Comparison of ENCODE assay signal across 16 cellular contexts in genomic region chr17:29698019-29698777, GRCh38.
DNase-seq lines count a peak whose midpoint lies in the region; ATAC-seq and TF ChIP-seq lines count a peak whose summit lies in the region.
"Had no signal": no experiment of that assay in that cellular context is flagged by ENCODE, and none has a peak within 500 bp of the region (broad histone marks: within the 10 kb centered on the region; RNA-seq: fewer than 3 reads in every experiment).

No MANE protein-coding gene starts in this region.

- H4K5ac ChIP-seq in H9 (ENCODE audit: insufficient read length, low read depth, low read length), result no peak overlapping the region

- ATAC-seq in naive B cell (ENCODE audit: low read depth in 2 of 2) (no peak), GM21576 (IDR thresholded peaks at IDR 0.05; ENCODE audit: unreplicated experiment) (no peak)
- ATAC-seq: esophagus mucosa, T-helper 17 cell had no signal

- POLR2A ChIA-PET in MCF 10A (lab: Yijun Ruan, JAX), result interaction anchor here (0.5 to 2.7 kb wide), 2 partner anchors 10 to 279 kb away, joined by 3 to 12 read pairs; no protein-coding TSS in a partner anchor

- no peak overlapping the region for H2AFZ ChIP-seq in H9 (ENCODE audit: low read length)

- H3K18ac ChIP-seq in H9 (ENCODE audit: insufficient read length, low read depth, low read length), result no peak overlapping the region

- H3K4me2 ChIP-seq in H9 (ENCODE audit: insufficient read depth, insufficient read length, low read length), result no peak overlapping the region

- no peak overlapping the region for H4K91ac ChIP-seq in H9 (ENCODE audit: insufficient read length, low read depth, low read length)

- H3K9me3 ChIP-seq in breast epithelium, result no peaks in the 10 kb centered on the region
- no peaks in the 10 kb centered on the region for H3K9me3 ChIP-seq in tibial nerve
- no peaks in the 10 kb centered on the region for H3K9me3 ChIP-seq in H9 (ENCODE audit: control insufficient read depth, low read depth, low read length)
- H3K9me3 ChIP-seq: stomach had no signal

- TF ChIP-seq CTCF in MCF 10A (IDR thresholded peaks at IDR 0.05; ENCODE audit: unreplicated experiment) (no peak), breast epithelium (IDR thresholded peaks at IDR 0.05) (no peak), dorsolateral prefrontal cortex (IDR thresholded peaks at IDR 0.05 in 54 of 56, conservative IDR thresholded peaks at IDR 0.05 in 2 of 56; ENCODE audit: low read depth in 1 of 56, partially characterized antibody in 56 of 56) (no peak), tibial nerve (IDR thresholded peaks at IDR 0.05) (no peak), chondrocyte (IDR thresholded peaks at IDR 0.05) (no peak), H9 (conservative IDR thresholded peaks at IDR 0.05) (no peak)

- no peak overlapping the region for H3K4ac ChIP-seq in H9 (ENCODE audit: low read depth, low read length)

- no peak overlapping the region for H3T11ph ChIP-seq in H9 (ENCODE audit: low read length)

- H3K9ac ChIP-seq in H9 (ENCODE audit: extremely low read depth, insufficient read length, low read length), result no peak overlapping the region

- H3K4me3 ChIP-seq in breast epithelium, result no peak overlapping the region
- H3K4me3 ChIP-seq in dorsolateral prefrontal cortex, result no peak overlapping the region
- H3K4me3 ChIP-seq in tibial nerve, result no peak overlapping the region
- H3K4me3 ChIP-seq: stomach had no signal

- H2BK15ac ChIP-seq in H9 (ENCODE audit: low read depth, low read length), result no peak overlapping the region

- H3K23me2 ChIP-seq in H9 (ENCODE audit: insufficient read length, low read depth, low read length, poor library complexity, severe bottlenecking), result no peaks in the 10 kb centered on the region

- H3K4me1 ChIP-seq in breast epithelium, result no peaks in the 10 kb centered on the region
- H3K4me1 ChIP-seq in tibial nerve, result peaks cover 0 to 45% (median 16%) of the 10 kb centered on the region in 4 donors
- H3K4me1 ChIP-seq in H9 (ENCODE audit: insufficient read depth, low read length), result no peaks in the 10 kb centered on the region

- no peaks in the 10 kb centered on the region for H4K20me1 ChIP-seq in H9 (ENCODE audit: control insufficient read depth, insufficient read depth, insufficient read length)

- CTCF ChIA-PET in MCF 10A (lab: Yijun Ruan, JAX), result interaction anchor here (0.6 to 1.3 kb wide), 3 partner anchors 10 to 319 kb away, joined by 3 to 4 read pairs (median 3); no protein-coding TSS in a partner anchor

- H2BK120ac ChIP-seq in H9 (ENCODE audit: low read depth, low read length, poor library complexity, severe bottlenecking), result no peak overlapping the region

- H3K9me3 Mint-ChIP-seq in MCF 10A (ENCODE audit: unreplicated experiment) (no peaks in the 10 kb centered on the region), naive B cell (no peaks in the 10 kb centered on the region), chondrocyte (ENCODE audit: low read depth) (no peaks in the 10 kb centered on the region), H9 (no peaks in the 10 kb centered on the region)
- H3K9me3 Mint-ChIP-seq: brain had no signal

- H3K56ac ChIP-seq in H9 (ENCODE audit: insufficient read length, low read depth, low read length), result no peak overlapping the region

- H3K36me3 Mint-ChIP-seq in MCF 10A (ENCODE audit: insufficient read depth, unreplicated experiment) (peaks cover 29% of the 10 kb centered on the region), naive B cell (peaks cover 23 to 42% of the 10 kb centered on the region in 2 donors), chondrocyte (ENCODE audit: low read depth) (peaks cover 10% of the 10 kb centered on the region), H9 (ENCODE audit: insufficient read depth in 1 of 3, low read depth in 3 of 3) (peaks cover 0 to 9% (median 0%) of the 10 kb centered on the region in 3 experiments; a peak in 2 of 7 replicates)

- DNase-seq in MCF 10A (ENCODE audit: unreplicated experiment), result no peak
- no peak for DNase-seq in breast epithelium (ENCODE audit: low spot score in 2 of 2)
- DNase-seq in dorsolateral prefrontal cortex, result no peak
- no peak for DNase-seq in naive B cell
- no peak for DNase-seq in tibial nerve (ENCODE audit: low spot score in 2 of 2)
- no peak for DNase-seq in chondrocyte (ENCODE audit: low spot score)
- DNase-seq in H9, result no peak
- DNase-seq: activated naive CD4-positive, alpha-beta T cell treated with anti-CD3 and anti-CD28 coated beads, Interleukin-2, amount 50 U/mL, for 16 hours; NCI-H226; NK-92 treated with Interleukin-12 subunit alpha and Interleukin-12 subunit beta, amount 100 ng/mL, for 24 hours; SHP77; stomach; T-helper 17 cell had no signal

- H3K23ac ChIP-seq in H9 (ENCODE audit: insufficient read length, low read depth, low read length), result no peak overlapping the region

- no peak overlapping the region for H2AK5ac ChIP-seq in H9 (ENCODE audit: insufficient read length, low read length)

- no peak overlapping the region for H4K8ac ChIP-seq in H9 (replicated peaks; ENCODE audit: insufficient read length, low read depth, low read length)

- no peak overlapping the region for H2BK20ac ChIP-seq in H9 (ENCODE audit: low read depth, low read length, poor library complexity, severe bottlenecking)

- no peaks in the 10 kb centered on the region for H3K36me3 ChIP-seq in breast epithelium
- H3K36me3 ChIP-seq in tibial nerve, result peaks cover 0 to 36% (median 0%) of the 10 kb centered on the region in 3 donors

- H3K4me1 Mint-ChIP-seq in MCF 10A (ENCODE audit: insufficient read depth, unreplicated experiment), result no peaks in the 10 kb centered on the region
- peaks cover 17 to 32% (median 19%) of the 10 kb centered on the region in 3 donors for H3K4me1 Mint-ChIP-seq in naive B cell
- H3K4me1 Mint-ChIP-seq in chondrocyte (ENCODE audit: low read depth), result peaks cover 8% of the 10 kb centered on the region
- H3K4me1 Mint-ChIP-seq in H9, result no peaks in the 10 kb centered on the region

- no peaks in the 10 kb centered on the region for H3K79me2 ChIP-seq in H9 (ENCODE audit: insufficient read depth, low read length)

- H3K4me3 Mint-ChIP-seq in MCF 10A (ENCODE audit: unreplicated experiment) (no peak overlapping the region), naive B cell (peak overlapping the region in 1 of 8 donors; percentile 4), chondrocyte (ENCODE audit: unreplicated experiment) (no peak overlapping the region), H9 (no peak overlapping the region)
- H3K4me3 Mint-ChIP-seq: brain, T-helper 17 cell had no signal

- H3K27me3 ChIP-seq in breast epithelium, result no peaks in the 10 kb centered on the region
- H3K27me3 ChIP-seq in dorsolateral prefrontal cortex, result no peaks in the 10 kb centered on the region
- no peaks in the 10 kb centered on the region for H3K27me3 ChIP-seq in tibial nerve
- no peaks in the 10 kb centered on the region for H3K27me3 ChIP-seq in H9 (ENCODE audit: insufficient read depth, low read length)
- H3K27me3 ChIP-seq: stomach had no signal

- peak overlapping the region; percentile 6 for H3K27ac Mint-ChIP-seq in MCF 10A (ENCODE audit: low read depth, unreplicated experiment)
- H3K27ac Mint-ChIP-seq in naive B cell, result peak overlapping the region in 5 of 6 donors; percentile 10 to 77 (median 73)
- H3K27ac Mint-ChIP-seq in chondrocyte (ENCODE audit: unreplicated experiment), result no peak overlapping the region
- no peak overlapping the region; a peak in 1 of 7 replicates for H3K27ac Mint-ChIP-seq in H9

- TF ChIP-seq EP300 in tibial nerve (IDR thresholded peaks at IDR 0.05), result no peak

- no peaks in the 10 kb centered on the region for H3K79me1 ChIP-seq in H9 (ENCODE audit: insufficient read depth, low read depth, low read length, poor library complexity, severe bottlenecking)

- no peak overlapping the region for H2BK12ac ChIP-seq in H9 (ENCODE audit: insufficient read length, low read depth, low read length)

- no peak overlapping the region for H3K27ac ChIP-seq in breast epithelium
- peak overlapping the region in 57 of 59 donors; percentile 1 to 86 (median 72) for H3K27ac ChIP-seq in dorsolateral prefrontal cortex
- H3K27ac ChIP-seq in tibial nerve, result peak overlapping the region in 3 of 4 donors; percentile 21 to 84 (median 60)
- H3K27ac ChIP-seq in H9 (ENCODE audit: insufficient read length, low read depth, low read length), result no peak overlapping the region

- BruUV-seq in MCF 10A (replicated peaks; lab: Mats Ljungman, UMichigan), result no TSS peak

- 91 to 92% methylated on average over 6 of the region's 6 CpGs for WGBS in tibial nerve, 2 donors
- WGBS in H9 (ENCODE audit: extremely low coverage, insufficient read length, low lambda C conversion rate), result no CpG with 5 or more reads among the region's 6 CpGs

- intact Hi-C loops in MCF 10A (cut with micrococcal nuclease) (no loop called here), breast epithelium (cut with DNase I; ENCODE audit: low total_unique reads) (no loop called here), dorsolateral prefrontal cortex (cut with DNase I) (loop anchor here in 1 of 2 donors (10.0 kb wide), 1 partner anchor 57 kb away; no protein-coding TSS in a partner anchor)

- no peak for TF ChIP-seq POLR2A in breast epithelium (IDR thresholded peaks at IDR 0.05)
- no peak for TF ChIP-seq POLR2A in tibial nerve (IDR thresholded peaks at IDR 0.05)

- H3K27me3 Mint-ChIP-seq in MCF 10A (ENCODE audit: insufficient read depth, unreplicated experiment), result no peaks in the 10 kb centered on the region
- H3K27me3 Mint-ChIP-seq in naive B cell, result no peaks in the 10 kb centered on the region
- H3K27me3 Mint-ChIP-seq in chondrocyte (ENCODE audit: low read depth), result no peaks in the 10 kb centered on the region
- no peaks in the 10 kb centered on the region for H3K27me3 Mint-ChIP-seq in H9 (ENCODE audit: low read depth)
- H3K27me3 Mint-ChIP-seq: brain, T-helper 17 cell had no signal

- no peak overlapping the region for H3K14ac ChIP-seq in H9 (ENCODE audit: insufficient read depth, low read length)

- no peak overlapping the region for H2BK5ac ChIP-seq in H9 (ENCODE audit: insufficient read length, low read length)

Comparison
In these comparisons a context has a peak if more than half of its experiments do, and no peak if none do; other contexts are left out.
1. H3K27ac Mint-ChIP-seq: peak in MCF 10A (single experiment) and naive B cell (5 of 6); none in chondrocyte (single experiment) and H9 (0 of 3).
2. H3K27ac ChIP-seq: peak in dorsolateral prefrontal cortex (57 of 59) and tibial nerve (3 of 4); none in breast epithelium (0 of 2) and H9 (single experiment).